8 cellular contexts compared by ENCODE assay signal in the genomic region with DNA sequence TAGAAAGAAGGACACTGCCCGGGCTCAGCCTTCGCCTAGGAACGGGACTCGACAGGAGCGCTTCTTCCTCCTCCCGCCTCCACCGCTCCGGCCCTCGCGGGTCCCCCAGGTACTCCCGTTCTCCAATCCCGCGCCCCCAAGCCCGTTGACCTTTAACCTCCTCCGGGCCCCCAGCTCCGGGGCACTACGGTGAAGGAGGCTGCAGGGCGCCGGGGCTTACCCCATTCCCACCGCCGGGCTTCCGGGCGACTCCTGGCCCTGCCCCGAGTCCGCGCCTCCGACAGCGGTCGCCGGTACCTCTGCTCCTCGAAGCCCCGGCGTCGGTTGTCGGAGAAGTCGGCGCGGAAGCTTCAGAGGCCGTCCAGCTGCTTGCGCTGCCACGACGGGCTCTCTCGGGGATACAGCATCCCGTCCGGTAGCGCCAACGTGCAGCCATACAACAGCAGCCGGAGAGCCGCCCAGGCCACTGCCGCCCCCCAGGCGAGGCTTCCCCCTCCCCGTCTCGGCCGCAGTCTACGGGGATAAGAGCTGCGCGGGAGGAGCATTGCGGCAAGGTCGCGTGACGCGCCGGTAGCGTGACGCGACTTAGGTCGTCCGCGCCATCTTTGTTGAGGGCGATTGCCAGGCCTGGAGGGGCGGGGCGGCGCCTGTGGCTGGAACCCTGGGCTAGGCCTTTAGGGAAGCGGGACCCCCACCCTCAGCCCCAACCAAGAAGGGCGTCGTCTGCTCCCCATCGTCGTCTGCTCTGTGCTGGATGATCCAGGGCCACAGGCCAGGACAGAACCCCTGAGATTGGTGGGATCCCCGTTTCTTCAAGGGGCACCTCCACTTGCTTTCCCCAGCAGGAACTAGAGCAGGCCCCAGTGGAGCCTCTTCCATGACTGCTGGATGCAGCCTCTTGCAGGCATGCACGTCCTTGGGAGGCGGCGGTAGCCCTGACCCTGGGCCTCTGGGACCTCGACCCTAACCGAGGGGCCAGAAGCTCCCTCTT. TPM values are rescaled to one million over a fixed set of nuclear protein-coding genes. Genes with fewer than 3 reads are reported as not detected.
DNase-seq lines count a peak whose midpoint lies in the region; ATAC-seq and TF ChIP-seq lines count a peak whose summit lies in the region.

No MANE protein-coding gene starts in this region.

- peak overlapping the region; percentile 59 to 80 for H3K27ac ChIP-seq in left lung

- no peaks in the 10 kb centered on the region for H3K9me3 ChIP-seq in left lung

- peak overlapping the region; percentile 89 to 98 for H3K4me3 ChIP-seq in left lung

- peak; percentile 79 for ATAC-seq in HG03354 (IDR thresholded peaks at IDR 0.05; ENCODE audit: poor library complexity, severe bottlenecking, unreplicated experiment)
- ATAC-seq in left lung, result peak; percentile 97

- H3K4me1 ChIP-seq in left lung, result peaks cover 6 to 22% of the 10 kb centered on the region in 2 donors

- no peaks in the 10 kb centered on the region for H3K27me3 ChIP-seq in left lung

- TF ChIP-seq POLR2A in GM18526 (IDR thresholded peaks at IDR 0.05; ENCODE audit: extremely low read depth, insufficient read length), result peak; percentile 87

- no peak for TF ChIP-seq CTCF in left lung (IDR thresholded peaks at IDR 0.05)

- intact Hi-C loops in left lung (cut with DNase I), result no loop called here

- DNase-seq in 8988T (peak; percentile 73), NCI-H69 (lab: John Stamatoyannopoulos, UW) (peak; percentile 96), dermis blood vessel endothelial cell (peak; percentile 91), left lung (peak; percentile 89 to 96)
- peak; percentile 73 to 76 for DNase-seq in activated CD4-positive, alpha-beta T cell treated with anti-CD3 and anti-CD28 coated beads, Interleukin-2, amount 50 U/mL, for 4 hours
- peak; percentile 83 to 85 for DNase-seq in stimulated activated CD4-positive, alpha-beta T cell treated with anti-CD3 and anti-CD28 coated beads, Interleukin-2, amount 100 ng/mL, for 24 hours

- peaks cover 0 to 32% of the 10 kb centered on the region in 2 donors for H3K36me3 ChIP-seq in left lung

RNA-seq across cellular contexts. Expression of a gene that starts 26.3 kb away (rescaled TPM):
- total RNA-seq in dermis blood vessel endothelial cell (not detected in 2 replicates), left lung (1 to 10 TPM in 1 of 2 donors, under 1 TPM in 1; 0.15 to 4.6 TPM)

RNA-seq across cellular contexts. Expression of a gene that starts 33.8 kb away (rescaled TPM):
- 2.2 and 2.3 TPM in 2 replicates for total RNA-seq in dermis blood vessel endothelial cell
- total RNA-seq in left lung, result 1 to 10 TPM; 5.9 to 6.0 TPM

RNA-seq across cellular contexts. Expression of a gene that starts 37.1 kb away (rescaled TPM):
- not detected in 2 replicates for total RNA-seq in dermis blood vessel endothelial cell
- not detected for total RNA-seq in left lung

RNA-seq across cellular contexts. Expression of a gene that starts 45.7 kb away (rescaled TPM):
- total RNA-seq in dermis blood vessel endothelial cell (0.14 TPM in 1 of 2 replicates, not detected in the other), left lung (1 to 10 TPM in 1 of 2 donors, under 1 TPM in 1; 0.58 to 3.1 TPM)

RNA-seq across cellular contexts. Expression of a gene that starts 50.7 kb away (rescaled TPM):
- 2.6 and 9.6 TPM in 2 replicates for total RNA-seq in dermis blood vessel endothelial cell
- 100 to 1,000 TPM in 1 of 2 donors, 10 to 100 TPM in 1; 73.0 to 128 TPM for total RNA-seq in left lung

Comparison
In these comparisons a context has a peak if more than half of its experiments do, and no peak if none do; other contexts are left out.
1. Peak in every context shown above with its lines: DNase-seq, ATAC-seq, H3K4me3 ChIP-seq and H3K27ac ChIP-seq.